In genomic region chr5:138574744-138575193, GRCh38 we compare ENCODE assay signal across 8 cellular contexts. TPM values are rescaled to one million over a fixed set of nuclear protein-coding genes. Genes with fewer than 3 reads are reported as not detected.
DNase-seq lines count a peak whose midpoint lies in the region; ATAC-seq and TF ChIP-seq lines count a peak whose summit lies in the region.

No MANE protein-coding gene starts in this region.

- peak overlapping the region; percentile 100 for H3K27ac Mint-ChIP-seq in activated T-cell treated with anti-CD3 and anti-CD28 coated beads, Interleukin-2, amount 50 U/mL, for 24 hours

- H3F3A ChIP-seq in SK-N-SH (replicated peaks; ENCODE audit: insufficient read depth): peaks cover 8% of the 10 kb centered on the region

- WGBS in SK-N-SH (ENCODE audit: low lambda C conversion rate): 3% methylated on average over 14 of the region's 18 CpGs

- TF ChIP-seq RAD21 in SK-N-SH (IDR thresholded peaks at IDR 0.05; ENCODE audit: low read length): no peak

- H3K36me3 ChIP-seq in SK-N-SH (replicated peaks in 1 of 2; ENCODE audit: control insufficient read depth in 1 of 2, insufficient read depth in 2 of 2, low read length in 1 of 2) (peaks cover 22 to 38% of the 10 kb centered on the region in 2 experiments), fibroblast of lung (ENCODE audit: control insufficient read depth, insufficient read depth, low read length) (peaks cover 6% of the 10 kb centered on the region), rectal smooth muscle tissue (ENCODE audit: control insufficient read depth, insufficient read depth, low read length) (peaks cover 28% of the 10 kb centered on the region)

- no peaks in the 10 kb centered on the region for H3K27me3 Mint-ChIP-seq in activated T-cell treated with anti-CD3 and anti-CD28 coated beads, Interleukin-2, amount 50 U/mL, for 24 hours

- H3K79me2 ChIP-seq in SK-N-SH (ENCODE audit: insufficient read depth) (peaks cover 54% of the 10 kb centered on the region), fibroblast of lung (ENCODE audit: control insufficient read depth, insufficient read depth, low read length) (peaks cover 40% of the 10 kb centered on the region)

- H3K4me2 ChIP-seq in SK-N-SH (peak overlapping the region; percentile 84), fibroblast of lung (ENCODE audit: extremely low read depth, insufficient read depth, low read length) (peak overlapping the region; percentile 94)

- TF ChIP-seq CTCF in SK-N-SH (IDR thresholded peaks at IDR 0.05): no peak
- no peak for TF ChIP-seq CTCF in fibroblast of lung (conservative IDR thresholded peaks at IDR 0.05 in 1 of 2, IDR thresholded peaks at IDR 0.05 in 1 of 2; ENCODE audit: low read depth in 1 of 2, low read length in 2 of 2)

- H2AFZ ChIP-seq in SK-N-SH (ENCODE audit: low read depth) (0 out of 2 replicates have a peak overlapping the region, but pooled peaks have one; percentile 66), fibroblast of lung (ENCODE audit: low read length) (no peak overlapping the region)

- peak overlapping the region; percentile 97 to 98 for H3K27ac ChIP-seq in SK-N-SH (ENCODE audit: low read depth in 2 of 2, low read length in 1 of 2)
- peak overlapping the region; percentile 99 for H3K27ac ChIP-seq in fibroblast of lung (ENCODE audit: insufficient read depth, low read length)
- peak overlapping the region; percentile 100 for H3K27ac ChIP-seq in rectal smooth muscle tissue (ENCODE audit: low read depth, low read length)

- no peak for DNase-seq in activated T-cell treated with anti-CD3 and anti-CD28 coated beads, Interleukin-2, amount 50 U/mL, for 24 hours
- no peak for DNase-seq in activated T-cell treated with anti-CD3 and anti-CD28 coated beads, Interleukin-2, amount 50 U/mL, for 48 hours
- DNase-seq in SK-N-SH (no peak), fibroblast of lung (ENCODE audit: low read depth in 2 of 2) (no peak), T1000 (lab: John Stamatoyannopoulos, UW) (no peak), RPMI8226 (no peak)

- H3K4me3 ChIP-seq in SK-N-SH (ENCODE audit: low read depth in 2 of 2, low read length in 1 of 2) (peak overlapping the region; percentile 75 to 86), fibroblast of lung (replicated peaks in 1 of 4; ENCODE audit: control extremely low read depth in 1 of 4, insufficient read depth in 1 of 4, low read depth in 3 of 4, low read length in 4 of 4) (peak overlapping the region; percentile 86 to 100 (median 99)), rectal smooth muscle tissue (ENCODE audit: low read length) (peak overlapping the region; percentile 91)

- H3K4me1 Mint-ChIP-seq in activated T-cell treated with anti-CD3 and anti-CD28 coated beads, Interleukin-2, amount 50 U/mL, for 24 hours (ENCODE audit: low read depth): peaks cover 42% of the 10 kb centered on the region

- H3K4me3 Mint-ChIP-seq in activated T-cell treated with anti-CD3 and anti-CD28 coated beads, Interleukin-2, amount 50 U/mL, for 24 hours: peak overlapping the region; percentile 99

- H4K20me1 ChIP-seq in SK-N-SH (ENCODE audit: insufficient read depth): peaks cover 8% of the 10 kb centered on the region
- H4K20me1 ChIP-seq in fibroblast of lung (ENCODE audit: control insufficient read depth, extremely low read depth, insufficient read depth, low read length): no peaks in the 10 kb centered on the region

- no peaks in the 10 kb centered on the region for H3K9me2 ChIP-seq in SK-N-SH

- no peak for ATAC-seq in GM21723 (IDR thresholded peaks at IDR 0.05; ENCODE audit: unreplicated experiment)

- H3K9me3 ChIP-seq in SK-N-SH: no peaks in the 10 kb centered on the region
- H3K9me3 ChIP-seq in fibroblast of lung (ENCODE audit: control insufficient read depth, insufficient read depth, low read depth, low read length): no peaks in the 10 kb centered on the region

- peaks cover 3% of the 10 kb centered on the region for H3K9me3 Mint-ChIP-seq in activated T-cell treated with anti-CD3 and anti-CD28 coated beads, Interleukin-2, amount 50 U/mL, for 24 hours

- TF ChIP-seq EP300 in SK-N-SH (IDR thresholded peaks at IDR 0.05; ENCODE audit: borderline replicate concordance in 1 of 2, low read depth in 1 of 2, low read length in 1 of 2): no peak

- POLR2A ChIA-PET in SK-N-SH (lab: Yijun Ruan, JAX): interaction anchor here (1.0 to 2.5 kb wide), 6 partner anchors 21 to 767 kb away, joined by 4 to 20 read pairs (median 8); partner anchors contain the start of genes ETF1, MATR3 and PAIP2

- H3K36me3 Mint-ChIP-seq in activated T-cell treated with anti-CD3 and anti-CD28 coated beads, Interleukin-2, amount 50 U/mL, for 24 hours (ENCODE audit: low read depth): peaks cover 60% of the 10 kb centered on the region

- CTCF ChIA-PET in SK-N-SH (lab: Yijun Ruan, JAX): interaction anchor here (1.2 to 2.2 kb wide), 2 partner anchors 32 to 71 kb away, joined by 4 to 7 read pairs; partner anchors contain the start of gene ETF1

- H3K27me3 ChIP-seq in SK-N-SH (ENCODE audit: insufficient read depth): no peaks in the 10 kb centered on the region
- no peaks in the 10 kb centered on the region for H3K27me3 ChIP-seq in fibroblast of lung (ENCODE audit: control insufficient read depth, insufficient read depth, low read length)
- no peaks in the 10 kb centered on the region for H3K27me3 ChIP-seq in rectal smooth muscle tissue (ENCODE audit: control insufficient read depth, insufficient read depth, low read length)

- peaks cover 2 to 10% of the 10 kb centered on the region in 2 experiments; a peak in 2 of 4 replicates for H3K4me1 ChIP-seq in SK-N-SH (ENCODE audit: control insufficient read depth in 1 of 2, insufficient read depth in 2 of 2, low read depth in 1 of 2, low read length in 1 of 2)
- H3K4me1 ChIP-seq in fibroblast of lung (ENCODE audit: control insufficient read depth, extremely low read depth, insufficient read depth, low read length): peaks cover 2% of the 10 kb centered on the region
- peaks cover 10% of the 10 kb centered on the region for H3K4me1 ChIP-seq in rectal smooth muscle tissue (ENCODE audit: control insufficient read depth, insufficient read depth, low read length)

- H3K9ac ChIP-seq in SK-N-SH (peak overlapping the region; percentile 99), fibroblast of lung (ENCODE audit: insufficient read depth, low read length) (peak overlapping the region; percentile 98), rectal smooth muscle tissue (ENCODE audit: low read length) (peak overlapping the region; percentile 98)

TF ChIP-seq in SK-N-SH, 30 proteins besides CTCF, POLR2A, EP300 and RAD21:
- TF ChIP-seq GATA2 (CRISPR knock-in tag; IDR thresholded peaks at IDR 0.05): no peak
- TF ChIP-seq REST (IDR thresholded peaks at IDR 0.05; ENCODE audit: low read depth, low read length): no peak
- peak; percentile 41 for TF ChIP-seq GABPA (IDR thresholded peaks at IDR 0.05; ENCODE audit: low read depth)

RNA-seq across cellular contexts. Expression of gene HSPA9, which starts 0.4 kb away (rescaled TPM):
- polyA plus RNA-seq in SK-N-SH (2012; rRNA removed) (153 and 196 TPM in 2 replicates), fibroblast of lung (148 and 190 TPM in 2 replicates)
- polyA plus RNA-seq in SK-N-SH (2012; cell fraction: cytosol; rRNA removed): 156 and 159 TPM in 2 replicates
- 175 and 242 TPM in 2 replicates for polyA plus RNA-seq in SK-N-SH (2012; cell fraction: nucleus; rRNA removed)
- total RNA-seq in fibroblast of lung: 482 and 522 TPM in 2 replicates
- 141 and 176 TPM in 2 replicates for polyA plus RNA-seq in fibroblast of lung (2012)
- polyA minus RNA-seq in fibroblast of lung (ENCODE audit: low replicate concordance): 86.7 and 245 TPM in 2 replicates

RNA-seq across cellular contexts. Expression of gene ETF1, which starts 31.7 kb away (rescaled TPM):
- polyA plus RNA-seq in SK-N-SH (2012; rRNA removed) (36.7 and 48.7 TPM in 2 replicates), fibroblast of lung (94.0 and 103 TPM in 2 replicates)
- 55.9 and 60.2 TPM in 2 replicates for polyA plus RNA-seq in SK-N-SH (2012; cell fraction: cytosol; rRNA removed)
- polyA plus RNA-seq in SK-N-SH (2012; cell fraction: nucleus; rRNA removed): 20.1 and 39.9 TPM in 2 replicates
- 117 and 118 TPM in 2 replicates for total RNA-seq in fibroblast of lung
- polyA plus RNA-seq in fibroblast of lung (2012): 83.5 and 97.2 TPM in 2 replicates
- polyA minus RNA-seq in fibroblast of lung (ENCODE audit: low replicate concordance): 9.8 and 13.2 TPM in 2 replicates
